In the genomic region with DNA sequence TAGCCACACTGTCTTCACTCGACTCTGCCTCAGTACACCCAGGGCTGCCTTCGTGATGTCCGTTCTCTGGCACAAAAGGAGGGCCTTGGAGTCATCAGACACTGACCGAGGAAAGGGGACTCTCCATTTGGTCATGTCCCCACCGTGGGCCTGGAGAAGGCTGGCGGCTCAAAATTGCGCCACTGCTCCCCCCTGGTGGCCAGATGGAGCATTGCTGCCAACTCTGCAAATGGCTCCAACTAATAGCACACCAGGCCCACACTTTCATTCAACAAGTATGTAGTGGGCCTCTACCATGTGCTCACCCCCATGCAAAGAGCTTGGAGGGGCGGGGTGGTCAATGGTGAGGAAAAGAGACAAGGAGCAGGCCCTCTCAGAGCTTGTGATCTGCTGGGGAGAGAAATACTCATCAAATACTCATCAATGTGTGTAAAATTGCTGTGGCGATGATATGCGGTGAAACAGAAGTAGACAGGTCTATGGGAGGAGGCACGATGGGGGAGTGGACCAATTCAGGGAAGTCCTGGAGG, we compare ENCODE assay signal across 8 cellular contexts. TPM values are rescaled to one million over a fixed set of nuclear protein-coding genes. Genes with fewer than 3 reads are reported as not detected.
DNase-seq lines count a peak whose midpoint lies in the region; ATAC-seq and TF ChIP-seq lines count a peak whose summit lies in the region.

No MANE protein-coding gene starts in this region.

- TF ChIP-seq POLR2A in esophagus squamous epithelium (IDR thresholded peaks at IDR 0.05), result no peak

- no TSS peak for BruUV-seq in PC-3 (replicated peaks; lab: Mats Ljungman, UMichigan)

- H3K4me2 ChIP-seq in GM23248 (ENCODE audit: unreplicated experiment) (no peak overlapping the region), PC-3 (ENCODE audit: low read length) (no peak overlapping the region)

- H3K27me3 ChIP-seq in BE2C, result peaks cover 25% of the 10 kb centered on the region
- H3K27me3 ChIP-seq in GM23248 (replicated peaks; ENCODE audit: insufficient read depth), result peaks cover 18% of the 10 kb centered on the region
- peaks cover 23% of the 10 kb centered on the region for H3K27me3 ChIP-seq in PC-3 (ENCODE audit: low read length)
- H3K27me3 ChIP-seq in esophagus squamous epithelium, result peaks cover 14 to 36% (median 17%) of the 10 kb centered on the region in 4 donors

- in situ Hi-C loops in GM23248 (cut with MboI), result loop anchor here (10.0 kb wide), 1 partner anchor 120 kb away; the partner anchor contains the start of gene NHERF1

- no peak overlapping the region for H3K27ac Mint-ChIP-seq in nephron

- no peak overlapping the region for H2AFZ ChIP-seq in GM23248
- no peak overlapping the region for H2AFZ ChIP-seq in PC-3 (ENCODE audit: low read length)

- intact Hi-C loops in PC-3 (cut with micrococcal nuclease) (loop anchor here (1.0 to 5.0 kb wide), 3 partner anchors 74 to 208 kb away; no protein-coding TSS in a partner anchor), esophagus squamous epithelium (cut with DNase I) (loop anchor here (2.0 to 5.0 kb wide), 2 partner anchors 73 to 120 kb away; no protein-coding TSS in a partner anchor)

- H3K4me1 Mint-ChIP-seq in nephron, result peaks cover 5% of the 10 kb centered on the region

- H3K4me3 Mint-ChIP-seq in nephron, result no peak overlapping the region

- H3K27ac ChIP-seq in GM23248 (no peak overlapping the region), PC-3 (ENCODE audit: low read length) (no peak overlapping the region), esophagus squamous epithelium (no peak overlapping the region)

- DNase-seq in BE2C (peak; percentile 78), GM23248 (peak; percentile 74), PC-3 (peak; percentile 82), activated T-cell treated with anti-CD3 and anti-CD28 coated beads for 4 hours (peak; percentile 65), esophagus squamous epithelium (lab: John Stamatoyannopoulos, UW) (no peak), NCI-H2107 (lab: John Stamatoyannopoulos, UW) (no peak)
- peak; percentile 78 for DNase-seq in stimulated activated naive CD8-positive, alpha-beta T cell treated with anti-CD3 and anti-CD28 coated beads, Interleukin-15, Interleukin-2, amounts not matched to agents 100 U/mL and 50 U/mL, for 24 hours

- POLR2A ChIA-PET in PC-3 (lab: Charles Lee; ENCODE audit: unreplicated experiment), result no interaction called here

- CTCF ChIA-PET in PC-3 (lab: Charles Lee), result interaction anchor here (1.0 kb wide), 1 partner anchor 8 kb away, joined by 3 read pairs; the partner anchor contains the start of gene FDXR

- H3K9me3 Mint-ChIP-seq in nephron, result no peaks in the 10 kb centered on the region

- H3K79me2 ChIP-seq in GM23248 (ENCODE audit: insufficient read depth) (no peaks in the 10 kb centered on the region), PC-3 (ENCODE audit: low read length) (no peaks in the 10 kb centered on the region)

- ATAC-seq in PC-3, result peak; percentile 65
- peak; percentile 40 for ATAC-seq in stimulated activated naive CD8-positive, alpha-beta T cell treated with anti-CD3 and anti-CD28 coated beads, Interleukin-15, Interleukin-2, amounts not matched to agents 100 U/mL and 50 U/mL, for 24 hours

- H3F3A ChIP-seq in GM23248 (ENCODE audit: insufficient read depth), result no peaks in the 10 kb centered on the region
- no peaks in the 10 kb centered on the region for H3F3A ChIP-seq in PC-3 (ENCODE audit: low read length, unreplicated experiment)

- H3K4me3 ChIP-seq in BE2C (ENCODE audit: low read depth, low read length), result no peak overlapping the region
- H3K4me3 ChIP-seq in GM23248, result no peak overlapping the region
- H3K4me3 ChIP-seq in PC-3 (ENCODE audit: low read length), result no peak overlapping the region
- H3K4me3 ChIP-seq in esophagus squamous epithelium, result no peak overlapping the region

- H4K20me1 ChIP-seq in GM23248 (ENCODE audit: insufficient read depth), result no peaks in the 10 kb centered on the region
- no peaks in the 10 kb centered on the region for H4K20me1 ChIP-seq in PC-3 (ENCODE audit: low read length)

- 27 to 28% methylated on average over 11 of the region's 11 CpGs for WGBS in GM23248 (ENCODE audit: low coverage in 1 of 2, low lambda C conversion rate in 2 of 2, missing lambda C conversion rate in 2 of 2), 2 experiments
- WGBS in esophagus squamous epithelium, 2 donors, result 29 to 46% methylated on average over 5 to 10 of the region's 11 CpGs

- H3K9me3 ChIP-seq in BE2C (no peaks in the 10 kb centered on the region), GM23248 (ENCODE audit: low read depth) (no peaks in the 10 kb centered on the region), PC-3 (ENCODE audit: low read length) (no peaks in the 10 kb centered on the region), esophagus squamous epithelium (no peaks in the 10 kb centered on the region)

- no peaks in the 10 kb centered on the region for H3K9me2 ChIP-seq in GM23248 (ENCODE audit: insufficient read depth)
- H3K9me2 ChIP-seq in PC-3 (replicated peaks; ENCODE audit: low read length), result no peaks in the 10 kb centered on the region

- TF ChIP-seq CTCF in BE2C (IDR thresholded peaks at IDR 0.05; ENCODE audit: low read depth, low read length) (peak; percentile 96), PC-3 (conservative IDR thresholded peaks at IDR 0.05; ENCODE audit: low read depth, low read length) (peak; percentile 98), esophagus squamous epithelium (IDR thresholded peaks at IDR 0.05) (peak; percentile 92 to 98 (median 96)), nephron (IDR thresholded peaks at IDR 0.05; ENCODE audit: unreplicated experiment in 3 of 3) (peak; percentile 84 to 95 (median 93))

- peaks cover 39% of the 10 kb centered on the region for H3K27me3 Mint-ChIP-seq in nephron (ENCODE audit: low read depth)

- H3K36me3 ChIP-seq in BE2C, result no peaks in the 10 kb centered on the region
- no peaks in the 10 kb centered on the region for H3K36me3 ChIP-seq in GM23248 (ENCODE audit: low read depth)
- no peaks in the 10 kb centered on the region for H3K36me3 ChIP-seq in PC-3 (ENCODE audit: low read depth, low read length)
- peaks cover 0 to 34% (median 0%) of the 10 kb centered on the region in 3 donors for H3K36me3 ChIP-seq in esophagus squamous epithelium

- no peak overlapping the region for H3K9ac ChIP-seq in GM23248
- no peak overlapping the region for H3K9ac ChIP-seq in PC-3 (ENCODE audit: low read length)

- no peaks in the 10 kb centered on the region for H3K36me3 Mint-ChIP-seq in nephron (ENCODE audit: low read depth)

- H3K4me1 ChIP-seq in BE2C (0 out of 2 replicates have a peak, but pooled peaks cover 6% of the 10 kb centered on the region), GM23248 (ENCODE audit: insufficient read depth) (no peaks in the 10 kb centered on the region), PC-3 (ENCODE audit: insufficient read depth, low read length) (no peaks in the 10 kb centered on the region), esophagus squamous epithelium (peaks cover 20 to 29% (median 22%) of the 10 kb centered on the region in 3 donors)

RNA-seq across cellular contexts. Expression of gene GRIN2C, which starts 5.2 kb away (rescaled TPM):
- 0.11 TPM for polyA plus RNA-seq in BE2C (2012; ENCODE audit: insufficient read depth, insufficient read length, low read depth)
- not detected in 2 replicates for total RNA-seq in GM23248 (2014; rRNA removed; shearing (Covaris generic))
- polyA plus RNA-seq in GM23248 (2016; fragmentation: Nextera tagmentation; extraction: Ambion mirVana), result not detected in 2 replicates
- 0.04 TPM in 1 of 2 replicates, not detected in the other for total RNA-seq in PC-3 (2014; rRNA removed)
- total RNA-seq in esophagus squamous epithelium, result 1 to 10 TPM in 1 of 4 donors, under 1 TPM in 2, not detected in 1; 0.13 to 4.6 (median 0.19) TPM

RNA-seq across cellular contexts. Expression of gene FDXR, which starts 7.9 kb away (rescaled TPM):
- polyA plus RNA-seq in BE2C (2012; ENCODE audit: insufficient read depth, insufficient read length, low read depth), result 13.3 TPM
- total RNA-seq in GM23248 (2014; rRNA removed; shearing (Covaris generic)), result 19.0 and 21.2 TPM in 2 replicates
- polyA plus RNA-seq in GM23248 (2016; fragmentation: Nextera tagmentation; extraction: Ambion mirVana), result 14.2 and 15.3 TPM in 2 replicates
- total RNA-seq in PC-3 (2014; rRNA removed) (28.1 and 44.5 TPM in 2 replicates), esophagus squamous epithelium (10 to 100 TPM; 24.4 to 46.4 (median 32.4) TPM)

RNA-seq across cellular contexts. Expression of gene FADS6, which starts 28.5 kb away (rescaled TPM):
- not detected for polyA plus RNA-seq in BE2C (2012; ENCODE audit: insufficient read depth, insufficient read length, low read depth)
- not detected in 2 replicates for total RNA-seq in GM23248 (2014; rRNA removed; shearing (Covaris generic))
- polyA plus RNA-seq in GM23248 (2016; fragmentation: Nextera tagmentation; extraction: Ambion mirVana), result not detected in 2 replicates
- not detected in 2 replicates for total RNA-seq in PC-3 (2014; rRNA removed)
- total RNA-seq in esophagus squamous epithelium, result 1 to 10 TPM in 2 of 4 donors, under 1 TPM in 2; 0.19 to 6.0 (median 1.9) TPM

RNA-seq across cellular contexts. Expression of gene USH1G, which starts 58.1 kb away (rescaled TPM):
- polyA plus RNA-seq in BE2C (2012; ENCODE audit: insufficient read depth, insufficient read length, low read depth), result not detected
- not detected in 2 replicates for total RNA-seq in GM23248 (2014; rRNA removed; shearing (Covaris generic))
- polyA plus RNA-seq in GM23248 (2016; fragmentation: Nextera tagmentation; extraction: Ambion mirVana), result not detected in 2 replicates
- total RNA-seq in PC-3 (2014; rRNA removed) (0.04 TPM in 1 of 2 replicates, not detected in the other), esophagus squamous epithelium (10 to 100 TPM in 1 of 4 donors, 1 to 10 TPM in 3; 2.9 to 12.1 (median 6.7) TPM)

RNA-seq across cellular contexts. Expression of gene OTOP2, which starts 59.1 kb away (rescaled TPM):
- not detected for polyA plus RNA-seq in BE2C (2012; ENCODE audit: insufficient read depth, insufficient read length, low read depth)
- not detected in 2 replicates for total RNA-seq in GM23248 (2014; rRNA removed; shearing (Covaris generic))
- polyA plus RNA-seq in GM23248 (2016; fragmentation: Nextera tagmentation; extraction: Ambion mirVana), result not detected in 2 replicates
- total RNA-seq in PC-3 (2014; rRNA removed), result not detected in 2 replicates
- 1 to 10 TPM in 1 of 4 donors, under 1 TPM in 2, not detected in 1; 0.38 to 1.4 (median 0.41) TPM for total RNA-seq in esophagus squamous epithelium

Comparison
In these comparisons a context has a peak if more than half of its experiments do, and no peak if none do; other contexts are left out.
1. DNase-seq: peak in BE2C (single experiment), GM23248 (single experiment), PC-3 (single experiment), activated T-cell treated with anti-CD3 and anti-CD28 coated beads for 4 hours (single experiment) and stimulated activated naive CD8-positive, alpha-beta T cell treated with anti-CD3 and anti-CD28 coated beads, Interleukin-15, Interleukin-2, amounts not matched to agents 100 U/mL and 50 U/mL, for 24 hours (single experiment); none in esophagus squamous epithelium (single experiment) and NCI-H2107 (single experiment).
2. Peak in every context shown above with its lines, with median percentiles within 50 percentile points of each other: CTCF ChIP-seq.